Comparison of ENCODE assay signal across 17 cellular contexts in genomic region chr6:89745728-89746127, GRCh38.
DNase-seq lines count a peak whose midpoint lies in the region; FAIRE-seq and TF ChIP-seq lines count a peak whose summit lies in the region.
"Had no signal": no experiment of that assay in that cellular context is flagged by ENCODE, and none has a peak within 500 bp of the region (broad histone marks: within the 10 kb centered on the region; RNA-seq: fewer than 3 reads in every experiment).

No MANE protein-coding gene starts in this region.

- no peak for FAIRE-seq in GM19239 (lab: Jason Lieb, UNC)
- FAIRE-seq: K562 had no signal

- CTCF ChIA-PET in AG04450 (lab: Charles Lee) = no interaction called here

- H3K4me3 ChIP-seq in AG04450 (ENCODE audit: low read depth, low read length) = no peak overlapping the region
- H3K4me3 ChIP-seq in fibroblast of mammary gland (ENCODE audit: control insufficient read depth, low read depth, low read length) = no peak overlapping the region
- H3K4me3 ChIP-seq: HAP-1, K562 had no signal

- DNase-seq in AG04450 (ENCODE audit: low read depth, low spot score) (peak; percentile 10), GM04504 (ENCODE audit: low read depth) (peak; percentile 19), amniotic epithelial cell (ENCODE audit: low read depth) (peak; percentile 58), fibroblast of mammary gland (ENCODE audit: low read depth) (peak; percentile 63), SW480 (ENCODE audit: low spot score) (no peak), COR-L47 (lab: John Stamatoyannopoulos, UW) (no peak), GM19239 (ENCODE audit: insufficient read length, low spot score) (no peak), SHP77 (lab: John Stamatoyannopoulos, UW) (no peak)
- DNase-seq: 8988T; CD4-positive, alpha-beta T cell; NCI-H1048; NCI-H1694; NCI-H69; PC-3; SK-N-SH had no signal

- no peaks in the 10 kb centered on the region for H3K27me3 ChIP-seq in AG04450 (ENCODE audit: control insufficient read depth, insufficient read depth, low read length)

- TF ChIP-seq CTCF in AG04450 (IDR thresholded peaks at IDR 0.05; ENCODE audit: low read depth, low read length) (no peak), fibroblast of mammary gland (conservative IDR thresholded peaks at IDR 0.05; ENCODE audit: control insufficient read depth, insufficient read depth, low read depth, low read length) (no peak)

- POLR2A ChIA-PET in AG04450 (lab: Yijun Ruan, JAX) = no interaction called here

- no peak overlapping the region for H3K27ac ChIP-seq in AG04450 (ENCODE audit: low read depth, low read length)

- H3K9me3 ChIP-seq in AG04450 (ENCODE audit: control insufficient read depth, insufficient read depth, low read length) = no peaks in the 10 kb centered on the region
- H3K9me3 ChIP-seq: HAP-1, SK-N-SH had no signal

Comparison
In these comparisons a context has a peak if more than half of its experiments do, and no peak if none do; other contexts are left out.
1. DNase-seq: peak in AG04450 (single experiment), GM04504 (single experiment), amniotic epithelial cell (single experiment) and fibroblast of mammary gland (single experiment); none in SW480 (single experiment), COR-L47 (single experiment), GM19239 (single experiment) and SHP77 (0 of 2).